Comparison of ENCODE assay signal across 15 cellular contexts in the genomic region with DNA sequence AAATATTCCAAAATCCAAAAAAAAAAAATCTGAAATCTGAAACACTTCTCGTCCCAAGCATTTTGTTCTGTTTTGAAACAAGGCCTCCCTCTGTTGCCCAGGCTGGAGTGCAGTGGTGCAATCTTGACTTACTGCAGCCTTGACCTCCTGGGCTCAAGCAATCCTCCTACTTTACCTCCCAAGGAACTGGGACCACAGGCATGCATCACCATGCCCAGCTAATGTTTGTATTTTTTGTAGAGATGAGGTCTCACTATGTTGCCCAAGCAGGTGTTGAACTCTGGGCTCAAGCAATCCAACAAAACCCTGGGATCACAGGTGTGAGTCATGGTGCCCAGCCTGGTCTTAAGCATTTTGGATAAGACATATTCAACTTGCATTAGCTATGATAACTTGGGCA.
"Had no signal": no experiment of that assay in that cellular context is flagged by ENCODE, and none has a peak within 500 bp of the region (broad histone marks: within the 10 kb centered on the region; RNA-seq: fewer than 3 reads in every experiment).

No MANE protein-coding gene starts in this region.

- H3K4me1 Mint-ChIP-seq: activated CD4-positive, alpha-beta T cell treated with anti-CD3 and anti-CD28 coated beads, Interleukin-2, amount 10 ng/mL, durations not matched to agents 24 days and 14 days had no signal

- H3K9me3 ChIP-seq: esophagus squamous epithelium, lower lobe of right lung, tibial nerve, vagina had no signal

- H3K27me3 ChIP-seq: esophagus squamous epithelium, tibial nerve, vagina had no signal

- H3K27me3 Mint-ChIP-seq: T-helper 17 cell had no signal

- H3K9me3 Mint-ChIP-seq: activated CD4-positive, alpha-beta T cell treated with anti-CD3 and anti-CD28 coated beads, Interleukin-2, amount 10 ng/mL, durations not matched to agents 24 days and 14 days; activated T-cell treated with anti-CD3 and anti-CD28 coated beads, Interleukin-2, amount 50 U/mL, for 72 hours had no signal

- H3K27ac Mint-ChIP-seq: activated CD4-positive, alpha-beta T cell treated with anti-CD3 and anti-CD28 coated beads, Interleukin-2, amount 10 ng/mL, durations not matched to agents 24 days and 14 days; activated CD8-positive, alpha-beta T cell treated with anti-CD3 and anti-CD28 coated beads, Interleukin-2, amount 10 ng/mL, durations not matched to agents 7 days and 5 days; activated T-cell treated with anti-CD3 and anti-CD28 coated beads, Interleukin-2, amount 50 U/mL, for 72 hours; T-helper 17 cell had no signal

- ATAC-seq: activated CD8-positive, alpha-beta T cell treated with anti-CD3 and anti-CD28 coated beads, Interleukin-2, amount 10 ng/mL, durations not matched to agents 7 days and 5 days; activated T-cell treated with anti-CD3 and anti-CD28 coated beads, Interleukin-2, amount 50 U/mL, for 72 hours; lower lobe of right lung; T-helper 17 cell had no signal

- H3K27ac ChIP-seq: lower lobe of right lung, skin epidermis had no signal

- H3K4me3 ChIP-seq: esophagus squamous epithelium, lower lobe of right lung, skin epidermis, tibial nerve, vagina had no signal

- DNase-seq: activated CD4-positive, alpha-beta T cell treated with anti-CD3 and anti-CD28 coated beads, Interleukin-2, amount 10 ng/mL, durations not matched to agents 24 days and 14 days; activated CD4-positive, CD25-positive, alpha-beta regulatory T cell; activated CD8-positive, alpha-beta memory T cell treated with anti-CD3 and anti-CD28 coated beads, Interleukin-2, amount 50 U/mL, for 48 hours; activated CD8-positive, alpha-beta T cell treated with anti-CD3 and anti-CD28 coated beads, Interleukin-2, amount 10 ng/mL, durations not matched to agents 7 days and 5 days; activated gamma-delta T cell treated with Interleukin-2 at 50 U/mL for 16 hours; activated T-cell treated with anti-CD3 and anti-CD28 coated beads, Interleukin-2, amount 50 U/mL, for 72 hours; esophagus squamous epithelium; glutamatergic neuron; lower lobe of right lung; stimulated activated CD4-positive, alpha-beta T cell treated with anti-CD3 and anti-CD28 coated beads, Interleukin-4, amount 100 ng/mL, for 24 hours; stimulated activated naive CD4-positive, alpha-beta T cell; T-helper 17 cell had no signal

- H3K36me3 ChIP-seq: lower lobe of right lung had no signal

- H3K4me3 Mint-ChIP-seq: activated CD4-positive, alpha-beta T cell treated with anti-CD3 and anti-CD28 coated beads, Interleukin-2, amount 10 ng/mL, durations not matched to agents 24 days and 14 days; activated CD8-positive, alpha-beta T cell treated with anti-CD3 and anti-CD28 coated beads, Interleukin-2, amount 10 ng/mL, durations not matched to agents 7 days and 5 days; activated T-cell treated with anti-CD3 and anti-CD28 coated beads, Interleukin-2, amount 50 U/mL, for 72 hours had no signal
